Comparison of ENCODE assay signal across 21 cellular contexts in the genomic region with DNA sequence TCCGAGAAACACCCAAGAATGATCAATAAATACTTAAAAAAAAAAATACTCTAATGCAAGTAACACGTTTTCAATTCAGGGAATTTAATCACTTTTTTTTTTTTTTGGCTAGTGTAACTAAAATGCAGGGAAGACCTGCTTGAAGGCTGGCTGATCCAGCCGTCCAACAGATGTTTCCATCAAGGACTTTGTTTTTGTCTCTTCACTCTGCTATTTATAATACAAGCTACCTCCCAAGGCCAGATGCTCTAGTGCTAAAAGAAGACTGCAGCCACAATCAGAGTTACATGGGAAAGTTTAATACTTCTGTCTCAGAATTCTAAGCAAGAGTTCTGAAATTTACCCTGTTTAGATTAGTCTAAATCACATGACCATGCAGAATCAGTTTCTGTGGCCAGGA.
"Had no signal": no experiment of that assay in that cellular context is flagged by ENCODE, and none has a peak within 500 bp of the region (broad histone marks: within the 10 kb centered on the region; RNA-seq: fewer than 3 reads in every experiment).

No MANE protein-coding gene starts in this region.

- H3K27ac Mint-ChIP-seq: mesothelial cell of epicardium, T-helper 17 cell had no signal

- H3K27ac ChIP-seq: ascending aorta, foreskin keratinocyte, skin epidermis, tibial artery, VCaP had no signal

- H3K27me3 Mint-ChIP-seq: T-helper 17 cell had no signal

- DNase-seq: activated CD4-positive, alpha-beta T cell treated with anti-CD3 and anti-CD28 coated beads for 1 hour; activated CD8-positive, alpha-beta memory T cell treated with anti-CD3 and anti-CD28 coated beads for 24 hours; activated CD8-positive, alpha-beta memory T cell treated with anti-CD3 and anti-CD28 coated beads, Interleukin-2, amount 50 U/mL, for 48 hours; activated effector memory CD4-positive, alpha-beta T cell treated with Interleukin-2 at 50 U/mL for 16 hours; activated naive CD4-positive, alpha-beta T cell treated with anti-CD3 and anti-CD28 coated beads, Interleukin-2, amount 50 U/mL, for 16 hours; activated T-cell treated with anti-CD3 and anti-CD28 coated beads, Interleukin-2, amount 50 U/mL, for 48 hours; effector CD8-positive, alpha-beta T cell; foreskin keratinocyte; hypothalamus; islet precursor cell; left colon; occipital lobe; posterior cingulate gyrus; stimulated activated naive CD8-positive, alpha-beta T cell treated with anti-CD3 and anti-CD28 coated beads, Interleukin-15, Interleukin-2, amounts not matched to agents 100 U/mL and 50 U/mL, for 24 hours; substantia nigra; T-helper 17 cell; tibial artery had no signal

- ATAC-seq: foreskin keratinocyte; left colon; stimulated activated naive CD8-positive, alpha-beta T cell treated with anti-CD3 and anti-CD28 coated beads, Interleukin-15, Interleukin-2, amounts not matched to agents 100 U/mL and 50 U/mL, for 24 hours; T-helper 17 cell had no signal

- H3K9me3 ChIP-seq: ascending aorta, tibial artery had no signal

- H3K4me3 ChIP-seq: ascending aorta, skin epidermis, tibial artery had no signal

- H3K4me3 Mint-ChIP-seq: mesothelial cell of epicardium, T-helper 17 cell had no signal

- H3K4me1 Mint-ChIP-seq: mesothelial cell of epicardium had no signal

- H3K36me3 ChIP-seq: tibial artery had no signal

- H3K27me3 ChIP-seq: ascending aorta, foreskin keratinocyte, tibial artery had no signal

- H3K4me1 ChIP-seq: ascending aorta, foreskin keratinocyte had no signal
